ENCODE assay signal across 17 cellular contexts in the genomic region with DNA sequence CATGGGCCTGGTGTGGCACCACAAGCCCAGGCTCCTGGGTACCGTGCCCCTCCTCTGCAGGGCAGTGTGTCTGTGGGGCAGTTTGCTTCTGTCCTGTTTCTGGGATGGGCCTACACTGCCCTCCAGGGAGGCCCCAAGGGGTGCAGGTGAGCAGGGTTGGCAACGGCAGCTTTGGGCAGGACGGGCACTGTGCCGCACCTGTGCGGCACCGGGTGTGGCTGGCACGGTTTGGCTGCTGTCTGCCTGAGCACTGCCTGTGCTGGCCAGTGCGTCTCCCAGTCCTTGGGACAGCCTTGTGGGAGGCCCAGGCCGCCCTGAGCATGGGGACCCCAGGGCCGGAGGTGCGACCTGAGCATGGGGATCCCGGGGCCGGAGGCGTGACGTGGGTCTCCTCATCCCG. TPM values are rescaled to one million over a fixed set of nuclear protein-coding genes. Genes with fewer than 3 reads are reported as not detected.
DNase-seq lines count a peak whose midpoint lies in the region; ATAC-seq and TF ChIP-seq lines count a peak whose summit lies in the region.
"Had no signal": no experiment of that assay in that cellular context is flagged by ENCODE, and none has a peak within 500 bp of the region (broad histone marks: within the 10 kb centered on the region; RNA-seq: fewer than 3 reads in every experiment).

No MANE protein-coding gene starts in this region.

- no peaks in the 10 kb centered on the region for H3K9me3 Mint-ChIP-seq in stimulated activated naive CD8-positive, alpha-beta T cell treated with anti-CD3 and anti-CD28 coated beads, Interleukin-15, amount 100 ng/mL, for 72 hours
- H3K9me3 Mint-ChIP-seq in naive thymus-derived CD4-positive, alpha-beta T cell = no peaks in the 10 kb centered on the region
- H3K9me3 Mint-ChIP-seq: CD4-positive, alpha-beta T cell had no signal

- no peaks in the 10 kb centered on the region for H3K9me3 ChIP-seq in mucosa of descending colon
- no peaks in the 10 kb centered on the region for H3K9me3 ChIP-seq in naive thymus-derived CD4-positive, alpha-beta T cell (ENCODE audit: control insufficient read depth in 2 of 3, low read length in 3 of 3)
- H3K9me3 ChIP-seq: HAP-1 had no signal

- no peak for DNase-seq in stimulated activated naive CD8-positive, alpha-beta T cell treated with anti-CD3 and anti-CD28 coated beads, Interleukin-15, amount 100 ng/mL, for 72 hours
- DNase-seq in stimulated activated naive CD8-positive, alpha-beta T cell treated with anti-CD3 and anti-CD28 coated beads, Interleukin-15, Interleukin-2, amounts not matched to agents 100 U/mL and 50 U/mL, for 24 hours = no peak
- DNase-seq in epithelial cell of prostate (ENCODE audit: low read depth, low spot score) (no peak), mucosa of descending colon (no peak), T-helper 1 cell (no peak)
- no peak for DNase-seq in naive thymus-derived CD4-positive, alpha-beta T cell
- DNase-seq: Calu3; CD4-positive, alpha-beta T cell; NCI-H1048; NCI-H146; NCI-H2081 treated with DMSO at 0.1 percent for 48 hours; NCI-H526; NK-92 treated with Interleukin-12 subunit alpha and Interleukin-12 subunit beta, amount 100 ng/mL, for 24 hours had no signal

- H3K27me3 ChIP-seq in naive thymus-derived CD4-positive, alpha-beta T cell (ENCODE audit: control insufficient read depth in 2 of 2, insufficient read depth in 2 of 2, low read length in 2 of 2) = no peaks in the 10 kb centered on the region

- H3K4me1 ChIP-seq in mucosa of descending colon (ENCODE audit: low read depth) = peaks cover 53% of the 10 kb centered on the region
- H3K4me1 ChIP-seq in naive thymus-derived CD4-positive, alpha-beta T cell (ENCODE audit: control insufficient read depth in 2 of 2, insufficient read depth in 2 of 2, low read length in 2 of 2) = no peaks in the 10 kb centered on the region
- H3K4me1 ChIP-seq: HAP-1 had no signal

- H3K27ac Mint-ChIP-seq in stimulated activated naive CD8-positive, alpha-beta T cell treated with anti-CD3 and anti-CD28 coated beads, Interleukin-15, amount 100 ng/mL, for 72 hours = no peak overlapping the region
- no peak overlapping the region for H3K27ac Mint-ChIP-seq in naive thymus-derived CD4-positive, alpha-beta T cell
- H3K27ac Mint-ChIP-seq: CD4-positive, alpha-beta T cell had no signal

- H3K27me3 Mint-ChIP-seq in stimulated activated naive CD8-positive, alpha-beta T cell treated with anti-CD3 and anti-CD28 coated beads, Interleukin-15, amount 100 ng/mL, for 72 hours = peaks cover 6% of the 10 kb centered on the region
- H3K27me3 Mint-ChIP-seq in naive thymus-derived CD4-positive, alpha-beta T cell = no peaks in the 10 kb centered on the region
- H3K27me3 Mint-ChIP-seq: CD4-positive, alpha-beta T cell had no signal

- POLR2A ChIA-PET in naive thymus-derived CD4-positive, alpha-beta T cell (lab: Charles Lee) = no interaction called here

- CTCF ChIA-PET in naive thymus-derived CD4-positive, alpha-beta T cell (lab: Charles Lee) = no interaction called here

- H3K4me3 Mint-ChIP-seq in stimulated activated naive CD8-positive, alpha-beta T cell treated with anti-CD3 and anti-CD28 coated beads, Interleukin-15, amount 100 ng/mL, for 72 hours = no peak overlapping the region
- H3K4me3 Mint-ChIP-seq in naive thymus-derived CD4-positive, alpha-beta T cell = no peak overlapping the region
- H3K4me3 Mint-ChIP-seq: CD4-positive, alpha-beta T cell had no signal

- no peak for TF ChIP-seq CTCF in mucosa of descending colon (IDR thresholded peaks at IDR 0.05)

- no peaks in the 10 kb centered on the region for H3K36me3 Mint-ChIP-seq in naive thymus-derived CD4-positive, alpha-beta T cell

- peaks cover 12% of the 10 kb centered on the region for H3K4me1 Mint-ChIP-seq in stimulated activated naive CD8-positive, alpha-beta T cell treated with anti-CD3 and anti-CD28 coated beads, Interleukin-15, amount 100 ng/mL, for 72 hours
- H3K4me1 Mint-ChIP-seq in naive thymus-derived CD4-positive, alpha-beta T cell = peaks cover 0 to 18% (median 3%) of the 10 kb centered on the region in 7 donors

- no peak overlapping the region for H3K4me3 ChIP-seq in mucosa of descending colon
- no peak overlapping the region for H3K4me3 ChIP-seq in naive thymus-derived CD4-positive, alpha-beta T cell (ENCODE audit: low read length)
- H3K4me3 ChIP-seq: GM12878, HAP-1 had no signal

- no peaks in the 10 kb centered on the region for H3K36me3 ChIP-seq in mucosa of descending colon (ENCODE audit: low read depth)
- no peaks in the 10 kb centered on the region for H3K36me3 ChIP-seq in naive thymus-derived CD4-positive, alpha-beta T cell (ENCODE audit: control insufficient read depth in 2 of 3, insufficient read depth in 3 of 3, low read length in 3 of 3)
- H3K36me3 ChIP-seq: HAP-1 had no signal

- H3K27ac ChIP-seq in epithelial cell of prostate = peak overlapping the region; percentile 16
- H3K27ac ChIP-seq in naive thymus-derived CD4-positive, alpha-beta T cell (ENCODE audit: low read depth, low read length) = no peak overlapping the region

- intact Hi-C loops in mucosa of descending colon (cut with DNase I, micrococcal nuclease) = no loop called here
- intact Hi-C loops in naive thymus-derived CD4-positive, alpha-beta T cell (cut with micrococcal nuclease) = no loop called here

- ATAC-seq in stimulated activated naive CD8-positive, alpha-beta T cell treated with anti-CD3 and anti-CD28 coated beads, Interleukin-15, amount 100 ng/mL, for 72 hours = peak; percentile 2
- no peak for ATAC-seq in stimulated activated naive CD8-positive, alpha-beta T cell treated with anti-CD3 and anti-CD28 coated beads, Interleukin-15, Interleukin-2, amounts not matched to agents 100 U/mL and 50 U/mL, for 24 hours
- ATAC-seq in mucosa of descending colon = peak; percentile 51
- ATAC-seq in naive thymus-derived CD4-positive, alpha-beta T cell = no peak
- no peak for ATAC-seq in GM18519 (IDR thresholded peaks at IDR 0.05; ENCODE audit: low FRiP score, unreplicated experiment)
- ATAC-seq in HG03460 (IDR thresholded peaks at IDR 0.05; ENCODE audit: unreplicated experiment) = no peak
- ATAC-seq: GM12878 had no signal

RNA-seq across cellular contexts. Expression of gene RXRA, which starts 37.2 kb away (rescaled TPM):
- total RNA-seq in mucosa of descending colon = 100 to 1,000 TPM in 1 of 3 donors, 10 to 100 TPM in 2; 75.2 to 101 (median 85.3) TPM
- total RNA-seq in naive thymus-derived CD4-positive, alpha-beta T cell = 10 to 100 TPM in 2 of 5 experiments, 1 to 10 TPM in 3; 5.9 to 59.5 (median 8.6) TPM
- under 1 TPM; 0.31 TPM for polyA plus RNA-seq in naive thymus-derived CD4-positive, alpha-beta T cell

Comparison
In these comparisons a context has a peak if more than half of its experiments do, and no peak if none do; other contexts are left out.
1. ATAC-seq: peak in stimulated activated naive CD8-positive, alpha-beta T cell treated with anti-CD3 and anti-CD28 coated beads, Interleukin-15, amount 100 ng/mL, for 72 hours (single experiment) and mucosa of descending colon (single experiment); none in stimulated activated naive CD8-positive, alpha-beta T cell treated with anti-CD3 and anti-CD28 coated beads, Interleukin-15, Interleukin-2, amounts not matched to agents 100 U/mL and 50 U/mL, for 24 hours (single experiment), naive thymus-derived CD4-positive, alpha-beta T cell (single experiment), GM18519 (single experiment) and HG03460 (single experiment).